Comparison of ENCODE assay signal across 26 cellular contexts in the genomic region with DNA sequence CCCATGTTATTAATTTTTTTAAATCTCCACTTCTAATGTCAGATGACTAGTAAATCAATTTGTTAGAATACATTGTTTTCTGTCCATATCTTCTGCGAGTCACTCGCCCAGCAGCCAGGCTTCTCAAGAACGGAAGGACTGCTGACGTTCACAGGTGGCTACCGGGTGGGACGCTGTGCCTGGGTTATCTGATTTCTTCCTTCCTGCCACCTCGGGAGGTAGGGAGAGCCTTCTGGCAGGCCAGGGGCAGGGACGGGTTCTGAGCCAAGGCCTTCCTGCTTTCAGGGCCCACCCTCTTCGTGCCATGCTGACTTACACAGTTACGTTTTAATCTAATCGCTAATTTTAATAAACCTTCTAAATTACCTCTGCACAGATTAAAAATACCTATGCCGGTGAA. TPM values are rescaled to one million over a fixed set of nuclear protein-coding genes. Genes with fewer than 3 reads are reported as not detected.
DNase-seq lines count a peak whose midpoint lies in the region; ATAC-seq and TF ChIP-seq lines count a peak whose summit lies in the region.
"Had no signal": no experiment of that assay in that cellular context is flagged by ENCODE, and none has a peak within 500 bp of the region (broad histone marks: within the 10 kb centered on the region; RNA-seq: fewer than 3 reads in every experiment).

No MANE protein-coding gene starts in this region.

- H3K4me3 ChIP-seq in A673 (ENCODE audit: low read depth, low read length, poor library complexity, severe bottlenecking), result no peak overlapping the region
- H3K4me3 ChIP-seq: A549, GM23338, K562, PC-9, SJSA1 had no signal

- ATAC-seq in T-helper 17 cell (no peak), HG02885 (IDR thresholded peaks at IDR 0.05; ENCODE audit: poor library complexity, unreplicated experiment) (no peak), GM18858 (IDR thresholded peaks at IDR 0.05; ENCODE audit: unreplicated experiment) (no peak)
- ATAC-seq in naive thymus-derived CD8-positive, alpha-beta T cell, result no peak
- ATAC-seq: A549, GM23338, K562 had no signal

- peak overlapping the region; percentile 35 for H3K27ac Mint-ChIP-seq in activated naive CD4-positive, alpha-beta T cell treated with anti-CD3 and anti-CD28 coated beads, Interleukin-2, amount 10 ng/mL, durations not matched to agents 7 days and 5 days
- H3K27ac Mint-ChIP-seq in T-helper 17 cell, result peak overlapping the region; percentile 57
- H3K27ac Mint-ChIP-seq in naive thymus-derived CD8-positive, alpha-beta T cell, result peak overlapping the region in 6 of 10 donors; percentile 9 to 87 (median 66)
- H3K27ac Mint-ChIP-seq: GM23338 had no signal

- intact Hi-C loops in A673 (cut with micrococcal nuclease; ENCODE audit: unreplicated experiment), result no loop called here

- H3K36me3 Mint-ChIP-seq in activated naive CD4-positive, alpha-beta T cell treated with anti-CD3 and anti-CD28 coated beads, Interleukin-2, amount 10 ng/mL, durations not matched to agents 7 days and 5 days, result peaks cover 83% of the 10 kb centered on the region
- H3K36me3 Mint-ChIP-seq in T-helper 17 cell (ENCODE audit: low read depth), result peaks cover 10% of the 10 kb centered on the region
- peaks cover 0 to 100% (median 45%) of the 10 kb centered on the region in 3 donors for H3K36me3 Mint-ChIP-seq in naive thymus-derived CD8-positive, alpha-beta T cell

- POLR2A ChIA-PET in A673 (lab: Charles Lee; ENCODE audit: low non-redundant PET), result no interaction called here
- POLR2A ChIA-PET in naive thymus-derived CD8-positive, alpha-beta T cell (lab: Charles Lee), result no interaction called here

- H3K4me1 ChIP-seq in A673 (ENCODE audit: insufficient read depth, low read length, poor library complexity, severe bottlenecking), result no peaks in the 10 kb centered on the region

- DNase-seq in activated naive CD4-positive, alpha-beta T cell treated with anti-CD3 and anti-CD28 coated beads, Interleukin-2, amount 10 ng/mL, durations not matched to agents 7 days and 5 days, result no peak
- DNase-seq in activated naive CD4-positive, alpha-beta T cell treated with Interleukin-2 at 50 U/mL for 16 hours, result no peak
- DNase-seq in A673 (ENCODE audit: low spot score) (no peak), T-helper 17 cell (no peak), NCI-H1417 (lab: John Stamatoyannopoulos, UW) (no peak)
- no peak for DNase-seq in naive thymus-derived CD8-positive, alpha-beta T cell
- DNase-seq: C1 segment of cervical spinal cord; CD4-positive, alpha-beta memory T cell; COR-L47; H9; MV-4-11; NCI-H1105 treated with DMSO at 0.1 percent for 48 hours; NCI-H2029; NCI-H446; NCI-H526; PC-9; Right ventricle myocardium superior; RPMI8226 had no signal

- H3K9me3 ChIP-seq in A673 (ENCODE audit: low read depth, low read length, poor library complexity, severe bottlenecking), result no peaks in the 10 kb centered on the region
- H3K9me3 ChIP-seq in T-helper 17 cell (ENCODE audit: control insufficient read depth, low read length, poor library complexity, severe bottlenecking), result no peaks in the 10 kb centered on the region
- H3K9me3 ChIP-seq: A549, SJSA1 had no signal

- no peak for TF ChIP-seq CTCF in A673 (conservative IDR thresholded peaks at IDR 0.05; ENCODE audit: low read depth, low read length)

- H3K36me3 ChIP-seq in A673 (ENCODE audit: insufficient read depth, low read length, poor library complexity, severe bottlenecking), result peaks cover 90% of the 10 kb centered on the region

- H3K9me3 Mint-ChIP-seq in activated naive CD4-positive, alpha-beta T cell treated with anti-CD3 and anti-CD28 coated beads, Interleukin-2, amount 10 ng/mL, durations not matched to agents 7 days and 5 days, result no peaks in the 10 kb centered on the region
- H3K9me3 Mint-ChIP-seq in naive thymus-derived CD8-positive, alpha-beta T cell, result no peaks in the 10 kb centered on the region
- H3K9me3 Mint-ChIP-seq: CD4-positive, alpha-beta memory T cell; GM23338; H9 had no signal

- no peak overlapping the region for H3K4me3 Mint-ChIP-seq in activated naive CD4-positive, alpha-beta T cell treated with anti-CD3 and anti-CD28 coated beads, Interleukin-2, amount 10 ng/mL, durations not matched to agents 7 days and 5 days
- no peak overlapping the region for H3K4me3 Mint-ChIP-seq in T-helper 17 cell
- no peak overlapping the region for H3K4me3 Mint-ChIP-seq in naive thymus-derived CD8-positive, alpha-beta T cell
- H3K4me3 Mint-ChIP-seq: CD4-positive, alpha-beta memory T cell; GM23338; H9 had no signal

- no peaks in the 10 kb centered on the region for H3K4me1 Mint-ChIP-seq in activated naive CD4-positive, alpha-beta T cell treated with anti-CD3 and anti-CD28 coated beads, Interleukin-2, amount 10 ng/mL, durations not matched to agents 7 days and 5 days
- peaks cover 4% of the 10 kb centered on the region for H3K4me1 Mint-ChIP-seq in T-helper 17 cell
- H3K4me1 Mint-ChIP-seq in naive thymus-derived CD8-positive, alpha-beta T cell, result peaks cover 0 to 12% (median 6%) of the 10 kb centered on the region in 4 donors
- H3K4me1 Mint-ChIP-seq: GM23338, H9 had no signal

- no peaks in the 10 kb centered on the region for H3K27me3 Mint-ChIP-seq in activated naive CD4-positive, alpha-beta T cell treated with anti-CD3 and anti-CD28 coated beads, Interleukin-2, amount 10 ng/mL, durations not matched to agents 7 days and 5 days
- H3K27me3 Mint-ChIP-seq in T-helper 17 cell, result no peaks in the 10 kb centered on the region
- no peaks in the 10 kb centered on the region for H3K27me3 Mint-ChIP-seq in naive thymus-derived CD8-positive, alpha-beta T cell
- H3K27me3 Mint-ChIP-seq: CD4-positive, alpha-beta memory T cell had no signal

- BruUV-seq in A673 (replicated peaks; lab: Mats Ljungman, UMichigan), result no TSS peak

- peak overlapping the region; percentile 46 for H3K27ac ChIP-seq in A673 (ENCODE audit: low read depth, low read length, poor library complexity, severe bottlenecking)
- H3K27ac ChIP-seq: A549, PC-9, SJSA1 had no signal

- CTCF ChIA-PET in activated naive CD4-positive, alpha-beta T cell treated with anti-CD3 and anti-CD28 coated beads, Interleukin-2, amount 10 ng/mL, durations not matched to agents 7 days and 5 days (lab: Charles Lee), result no interaction called here
- CTCF ChIA-PET in A673 (lab: Charles Lee), result no interaction called here

- H3K27me3 ChIP-seq in A673 (replicated peaks; ENCODE audit: insufficient read depth, low read depth, low read length, poor library complexity), result no peaks in the 10 kb centered on the region
- H3K27me3 ChIP-seq: SJSA1 had no signal

RNA-seq across cellular contexts. Expression of gene C1QTNF9, which starts 7.9 kb away (rescaled TPM):
- total RNA-seq in A673 (2021) (0.34 TPM in 1 of 2 replicates, not detected in the other), T-helper 17 cell (not detected)
- under 1 TPM; 0.26 to 0.33 TPM for total RNA-seq in naive thymus-derived CD8-positive, alpha-beta T cell
- not detected for polyA plus RNA-seq in naive thymus-derived CD8-positive, alpha-beta T cell
- total RNA-seq: CD4-positive, alpha-beta memory T cell; GM23338; H9; K562; LHCN-M2; MCF 10A; PC-9; SJSA1 had no signal
- polyA plus RNA-seq: A549; CD4-positive, alpha-beta memory T cell; GM23338; K562 had no signal
